In the genomic region with DNA sequence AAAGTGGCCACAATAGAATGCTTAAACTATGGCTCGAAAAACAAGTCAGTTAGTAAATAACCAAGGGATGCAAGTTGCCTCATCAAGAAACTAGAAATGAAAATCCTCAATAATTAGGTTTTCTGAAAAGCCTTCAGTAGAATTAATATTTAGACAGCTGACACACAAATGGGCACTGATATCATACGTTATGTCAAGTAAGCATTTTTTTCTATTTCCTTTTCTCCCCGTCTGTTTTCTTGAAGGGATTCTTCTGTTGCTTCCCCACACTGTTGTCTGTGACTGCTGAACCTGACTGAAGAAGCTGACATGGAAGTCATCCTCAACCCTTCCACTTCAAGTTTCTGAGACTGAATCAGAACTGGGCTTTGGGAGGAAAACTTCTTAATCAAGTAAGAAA, we compare ENCODE assay signal across 37 cellular contexts.
"Had no signal": no experiment of that assay in that cellular context is flagged by ENCODE, and none has a peak within 500 bp of the region (broad histone marks: within the 10 kb centered on the region; RNA-seq: fewer than 3 reads in every experiment).

No MANE protein-coding gene starts in this region.

- H3K4me3 ChIP-seq: ascending aorta, cardiac muscle cell had no signal

- H3K36me3 ChIP-seq: ascending aorta, cardiac muscle cell had no signal

- H3K27me3 ChIP-seq: ascending aorta, cardiac muscle cell had no signal

- H3K4me3 Mint-ChIP-seq: activated B cell treated with CpG ODN at 0.5 μM for 24 hours; activated CD4-positive, alpha-beta memory T cell treated with anti-CD3 and anti-CD28 coated beads for 36 hours; activated CD4-positive, alpha-beta T cell treated with anti-CD3 and anti-CD28 coated beads, Interleukin-2, amount 10 ng/mL, durations not matched to agents 24 days and 14 days; activated CD8-positive, alpha-beta T cell treated with anti-CD3 and anti-CD28 coated beads for 36 hours; activated naive CD4-positive, alpha-beta T cell treated with anti-CD3 and anti-CD28 coated beads, Interleukin-2, amount 10 ng/mL, durations not matched to agents 7 days and 5 days; activated naive CD4-positive, alpha-beta T cell treated with anti-CD3 and anti-CD28 coated beads, Interleukin-2, amount 50 U/mL, for 24 hours; activated naive CD8-positive, alpha-beta T cell; activated naive CD8-positive, alpha-beta T cell treated with anti-CD3 and anti-CD28 coated beads, Interleukin-2, amount 10 ng/mL, durations not matched to agents 7 days and 5 days; activated naive CD8-positive, alpha-beta T cell treated with anti-CD3 and anti-CD28 coated beads, Interleukin-2, amount 50 U/mL, for 24 hours; activated T-cell treated with anti-CD3 and anti-CD28 coated beads, Interleukin-2, amount 50 U/mL, for 4 hours; activated T-cell treated with anti-CD3 and anti-CD28 coated beads, Interleukin-2, amount 50 U/mL, for 72 hours; activated T-helper 1 cell treated with anti-CD3 and anti-CD28 coated beads, Interleukin-12 subunit alpha, Interleukin-12 subunit beta, Interleukin-2, Interleukin-4 antibody, amounts not matched to agents 30 ng/mL and 10 ng/mL and 1 ng/mL, durations not matched to agents 14 hours and 24 hours and 36 hours; activated T-helper 17 cell treated with anti-CD3 and anti-CD28 coated beads, Interleukin-2, amount 50 U/mL, for 72 hours; brain; central memory CD8-positive, alpha-beta T cell; T-helper 1 cell treated with Interleukin-12 subunit alpha and Interleukin-12 subunit beta and Interleukin-4 antibody, amounts not matched to agents 30 μg/mL and 1 μg/mL, for 36 hours; T-helper 2 cell treated with Interferon-gamma antibody and Interleukin-4, amounts not matched to agents 5 μg/mL and 100 μg/mL, for 36 hours had no signal

- ATAC-seq: activated CD8-positive, alpha-beta T cell treated with anti-CD3 and anti-CD28 coated beads for 36 hours; activated naive CD8-positive, alpha-beta T cell treated with anti-CD3 and anti-CD28 coated beads, Interleukin-2, amount 50 U/mL, for 24 hours; activated T-cell treated with anti-CD3 and anti-CD28 coated beads, Interleukin-2, amount 50 U/mL, for 4 hours; activated T-cell treated with anti-CD3 and anti-CD28 coated beads, Interleukin-2, amount 50 U/mL, for 72 hours; activated T-helper 17 cell treated with anti-CD3 and anti-CD28 coated beads, Interleukin-2, amount 50 U/mL, for 72 hours had no signal

- H3K4me1 ChIP-seq: ascending aorta had no signal

- H3K36me3 Mint-ChIP-seq: activated CD4-positive, alpha-beta memory T cell treated with anti-CD3 and anti-CD28 coated beads for 36 hours; activated naive CD4-positive, alpha-beta T cell treated with anti-CD3 and anti-CD28 coated beads, Interleukin-2, amount 10 ng/mL, durations not matched to agents 7 days and 5 days; activated naive CD4-positive, alpha-beta T cell treated with anti-CD3 and anti-CD28 coated beads, Interleukin-2, amount 50 U/mL, for 24 hours; activated naive CD8-positive, alpha-beta T cell; activated naive CD8-positive, alpha-beta T cell treated with anti-CD3 and anti-CD28 coated beads, Interleukin-2, amount 10 ng/mL, durations not matched to agents 7 days and 5 days; brain had no signal

- H3K27me3 Mint-ChIP-seq: activated B cell treated with CpG ODN at 0.5 μM for 24 hours; activated CD4-positive, alpha-beta memory T cell treated with anti-CD3 and anti-CD28 coated beads for 36 hours; activated CD4-positive, alpha-beta T cell treated with anti-CD3 and anti-CD28 coated beads, Interleukin-2, amount 10 ng/mL, durations not matched to agents 24 days and 14 days; activated CD8-positive, alpha-beta T cell treated with anti-CD3 and anti-CD28 coated beads for 36 hours; activated naive CD4-positive, alpha-beta T cell treated with anti-CD3 and anti-CD28 coated beads, Interleukin-2, amount 10 ng/mL, durations not matched to agents 7 days and 5 days; activated naive CD4-positive, alpha-beta T cell treated with anti-CD3 and anti-CD28 coated beads, Interleukin-2, amount 50 U/mL, for 24 hours; activated naive CD8-positive, alpha-beta T cell; activated naive CD8-positive, alpha-beta T cell treated with anti-CD3 and anti-CD28 coated beads, Interleukin-2, amount 10 ng/mL, durations not matched to agents 7 days and 5 days; activated naive CD8-positive, alpha-beta T cell treated with anti-CD3 and anti-CD28 coated beads, Interleukin-2, amount 50 U/mL, for 24 hours; activated T-helper 17 cell treated with anti-CD3 and anti-CD28 coated beads, Interleukin-2, amount 50 U/mL, for 72 hours; brain; central memory CD8-positive, alpha-beta T cell had no signal

- H3K9me3 Mint-ChIP-seq: T-helper 1 cell treated with Interleukin-12 subunit alpha and Interleukin-12 subunit beta and Interleukin-4 antibody, amounts not matched to agents 30 μg/mL and 1 μg/mL, for 36 hours had no signal

- FAIRE-seq: bronchial epithelial cell, TTC549 had no signal

- H3K9me3 ChIP-seq: ascending aorta had no signal

- H3K27ac ChIP-seq: ascending aorta, cardiac muscle cell, VCaP had no signal

- DNase-seq: activated B cell treated with CpG ODN at 0.5 μM for 24 hours; activated CD4-positive, alpha-beta memory T cell treated with anti-CD3 and anti-CD28 coated beads for 36 hours; activated CD4-positive, alpha-beta T cell treated with anti-CD3 and anti-CD28 coated beads for 4 hours; activated CD4-positive, alpha-beta T cell treated with anti-CD3 and anti-CD28 coated beads, Interleukin-2, amount 10 ng/mL, durations not matched to agents 24 days and 14 days; activated CD4-positive, alpha-beta T cell treated with anti-CD3 and anti-CD28 coated beads, Interleukin-2, amount 50 U/mL, for 1 hour; activated CD4-positive, alpha-beta T cell treated with anti-CD3 and anti-CD28 coated beads, Interleukin-2, amount 50 U/mL, for 4 hours; activated CD4-positive, CD25-positive, alpha-beta regulatory T cell treated with anti-CD3 and anti-CD28 coated beads, Interleukin-2, amount 50 U/mL, for 72 hours; activated CD8-positive, alpha-beta memory T cell treated with anti-CD3 and anti-CD28 coated beads, Interleukin-2, amount 50 U/mL, for 4 hours; activated CD8-positive, alpha-beta T cell treated with anti-CD3 and anti-CD28 coated beads for 36 hours; activated effector memory CD4-positive, alpha-beta T cell treated with anti-CD3 and anti-CD28 coated beads, Interleukin-2, amount 50 U/mL, for 16 hours; activated naive CD4-positive, alpha-beta T cell treated with anti-CD3 and anti-CD28 coated beads, Interleukin-2, amount 10 ng/mL, durations not matched to agents 7 days and 5 days; activated naive CD4-positive, alpha-beta T cell treated with Interleukin-2 at 50 U/mL for 16 hours; activated naive CD8-positive, alpha-beta T cell treated with anti-CD3 and anti-CD28 coated beads, Interleukin-2, amount 10 ng/mL, durations not matched to agents 7 days and 5 days; activated naive CD8-positive, alpha-beta T cell treated with anti-CD3 and anti-CD28 coated beads, Interleukin-2, amount 50 U/mL, for 24 hours; activated T-cell treated with anti-CD3 and anti-CD28 coated beads for 4 hours; activated T-cell treated with anti-CD3 and anti-CD28 coated beads, Interleukin-2, amount 50 U/mL, for 1 hour; activated T-cell treated with anti-CD3 and anti-CD28 coated beads, Interleukin-2, amount 50 U/mL, for 4 hours; activated T-cell treated with anti-CD3 and anti-CD28 coated beads, Interleukin-2, amount 50 U/mL, for 72 hours; amygdala; anterior cingulate cortex; caudate nucleus; cerebellar nuclear complex; T-helper 2 cell; T-helper 9 cell had no signal

- H3K4me1 Mint-ChIP-seq: activated B cell treated with CpG ODN at 0.5 μM for 24 hours; activated CD4-positive, alpha-beta T cell treated with anti-CD3 and anti-CD28 coated beads, Interleukin-2, amount 10 ng/mL, durations not matched to agents 24 days and 14 days; activated naive CD4-positive, alpha-beta T cell treated with anti-CD3 and anti-CD28 coated beads, Interleukin-2, amount 10 ng/mL, durations not matched to agents 7 days and 5 days; activated naive CD4-positive, alpha-beta T cell treated with anti-CD3 and anti-CD28 coated beads, Interleukin-2, amount 50 U/mL, for 24 hours; activated naive CD8-positive, alpha-beta T cell treated with anti-CD3 and anti-CD28 coated beads, Interleukin-2, amount 10 ng/mL, durations not matched to agents 7 days and 5 days; activated naive CD8-positive, alpha-beta T cell treated with anti-CD3 and anti-CD28 coated beads, Interleukin-2, amount 50 U/mL, for 24 hours; activated T-helper 17 cell treated with anti-CD3 and anti-CD28 coated beads, Interleukin-2, amount 50 U/mL, for 72 hours; brain; central memory CD8-positive, alpha-beta T cell had no signal

- H3K27ac Mint-ChIP-seq: activated B cell treated with CpG ODN at 0.5 μM for 24 hours; activated CD4-positive, alpha-beta memory T cell treated with anti-CD3 and anti-CD28 coated beads for 36 hours; activated CD4-positive, alpha-beta T cell treated with anti-CD3 and anti-CD28 coated beads, Interleukin-2, amount 10 ng/mL, durations not matched to agents 24 days and 14 days; activated CD8-positive, alpha-beta T cell treated with anti-CD3 and anti-CD28 coated beads for 36 hours; activated naive CD4-positive, alpha-beta T cell treated with anti-CD3 and anti-CD28 coated beads, Interleukin-2, amount 10 ng/mL, durations not matched to agents 7 days and 5 days; activated naive CD4-positive, alpha-beta T cell treated with anti-CD3 and anti-CD28 coated beads, Interleukin-2, amount 50 U/mL, for 24 hours; activated naive CD8-positive, alpha-beta T cell; activated naive CD8-positive, alpha-beta T cell treated with anti-CD3 and anti-CD28 coated beads, Interleukin-2, amount 10 ng/mL, durations not matched to agents 7 days and 5 days; activated naive CD8-positive, alpha-beta T cell treated with anti-CD3 and anti-CD28 coated beads, Interleukin-2, amount 50 U/mL, for 24 hours; activated T-cell treated with anti-CD3 and anti-CD28 coated beads, Interleukin-2, amount 50 U/mL, for 72 hours; activated T-helper 1 cell treated with anti-CD3 and anti-CD28 coated beads, Interleukin-12 subunit alpha, Interleukin-12 subunit beta, Interleukin-2, Interleukin-4 antibody, amounts not matched to agents 30 ng/mL and 10 ng/mL and 1 ng/mL, durations not matched to agents 14 hours and 24 hours and 36 hours; activated T-helper 17 cell treated with anti-CD3 and anti-CD28 coated beads, Interleukin-2, amount 50 U/mL, for 72 hours; brain; T-helper 1 cell treated with Interleukin-12 subunit alpha and Interleukin-12 subunit beta and Interleukin-4 antibody, amounts not matched to agents 30 μg/mL and 1 μg/mL, for 36 hours; T-helper 2 cell treated with Interferon-gamma antibody and Interleukin-4, amounts not matched to agents 5 μg/mL and 100 μg/mL, for 36 hours had no signal
